8 cellular contexts compared by ENCODE assay signal in genomic region chrX:106874075-106874474, GRCh38. TPM values are rescaled to one million over a fixed set of nuclear protein-coding genes. Genes with fewer than 3 reads are reported as not detected.
A peak's percentile ranks its signal among the peaks of the same experiment; 100 is the strongest.
DNase-seq lines count a peak whose midpoint lies in the region; ATAC-seq and TF ChIP-seq lines count a peak whose summit lies in the region.

No MANE protein-coding gene starts in this region.

- no peak overlapping the region for H3K4me3 Mint-ChIP-seq in CD4-positive, alpha-beta memory T cell
- H3K4me3 Mint-ChIP-seq in WTC11: no peak overlapping the region
- no peak overlapping the region for H3K4me3 Mint-ChIP-seq in activated naive CD4-positive, alpha-beta T cell treated with anti-CD3 and anti-CD28 coated beads, Interleukin-2, amount 10 ng/mL, durations not matched to agents 7 days and 5 days

- no peaks in the 10 kb centered on the region for H3K4me1 ChIP-seq in CD4-positive, alpha-beta memory T cell (ENCODE audit: insufficient read depth, low read length)
- peaks cover 3% of the 10 kb centered on the region for H3K4me1 ChIP-seq in HAP-1

- no peak for ATAC-seq in WTC11
- ATAC-seq in GM21447 (IDR thresholded peaks at IDR 0.05; ENCODE audit: unreplicated experiment): no peak
- no peak for ATAC-seq in HG03571 (IDR thresholded peaks at IDR 0.05; ENCODE audit: unreplicated experiment)
- no peak for ATAC-seq in HG02678 (IDR thresholded peaks at IDR 0.05; ENCODE audit: unreplicated experiment)

- no peak overlapping the region for H3K27ac ChIP-seq in CD4-positive, alpha-beta memory T cell (ENCODE audit: low read depth, low read length)

- CTCF ChIA-PET in CD4-positive, alpha-beta memory T cell (lab: Charles Lee; ENCODE audit: partially characterized antibody): interaction anchor here (0.6 to 2.2 kb wide), 7 partner anchors 8 to 1021 kb away, joined by 3 to 11 read pairs (median 4); no protein-coding TSS in a partner anchor
- CTCF ChIA-PET in WTC11 (lab: Charles Lee): interaction anchor here (0.6 to 2.5 kb wide), 8 partner anchors 11 to 147 kb away, joined by 3 to 16 read pairs (median 4); no protein-coding TSS in a partner anchor
- CTCF ChIA-PET in activated naive CD4-positive, alpha-beta T cell treated with anti-CD3 and anti-CD28 coated beads, Interleukin-2, amount 10 ng/mL, durations not matched to agents 7 days and 5 days (lab: Charles Lee): interaction anchor here (1.0 kb wide), 1 partner anchor 103 kb away, joined by 3 read pairs; no protein-coding TSS in a partner anchor

- H3K36me3 Mint-ChIP-seq in CD4-positive, alpha-beta memory T cell: no peaks in the 10 kb centered on the region
- H3K36me3 Mint-ChIP-seq in WTC11: no peaks in the 10 kb centered on the region
- H3K36me3 Mint-ChIP-seq in activated naive CD4-positive, alpha-beta T cell treated with anti-CD3 and anti-CD28 coated beads, Interleukin-2, amount 10 ng/mL, durations not matched to agents 7 days and 5 days: no peaks in the 10 kb centered on the region

- peaks cover under 1 to 3% of the 10 kb centered on the region in 2 donors for H3K27me3 Mint-ChIP-seq in CD4-positive, alpha-beta memory T cell
- H3K27me3 Mint-ChIP-seq in WTC11 (ENCODE audit: low read depth): no peaks in the 10 kb centered on the region
- peaks cover 4% of the 10 kb centered on the region for H3K27me3 Mint-ChIP-seq in activated naive CD4-positive, alpha-beta T cell treated with anti-CD3 and anti-CD28 coated beads, Interleukin-2, amount 10 ng/mL, durations not matched to agents 7 days and 5 days

- peak in 4 of 5 donors; percentile 17 to 26 (median 24) for DNase-seq in CD4-positive, alpha-beta memory T cell
- DNase-seq in HAP-1 (ENCODE audit: low spot score in 2 of 2): peak; percentile 16 to 67
- DNase-seq in WTC11 (ENCODE audit: low spot score): no peak
- DNase-seq in left kidney (ENCODE audit: low read depth, low spot score): peak; percentile 4
- no peak for DNase-seq in activated naive CD4-positive, alpha-beta T cell treated with anti-CD3 and anti-CD28 coated beads, Interleukin-2, amount 10 ng/mL, durations not matched to agents 7 days and 5 days

- peak; percentile 29; the same call in 1 of the 2 replicates for TF ChIP-seq CTCF in WTC11 (IDR thresholded peaks at IDR 0.05)

- intact Hi-C loops in CD4-positive, alpha-beta memory T cell (cut with micrococcal nuclease): no loop called here

- H3K27me3 ChIP-seq in CD4-positive, alpha-beta memory T cell (ENCODE audit: insufficient read depth, low read length): no peaks in the 10 kb centered on the region
- no peaks in the 10 kb centered on the region for H3K27me3 ChIP-seq in HAP-1 (ENCODE audit: low read depth)

- in situ Hi-C loops in HAP-1 (cut with MboI; ENCODE audit: low sequenced_read_pairs): no loop called here

- H3K27ac Mint-ChIP-seq in CD4-positive, alpha-beta memory T cell: no peak overlapping the region
- H3K27ac Mint-ChIP-seq in WTC11: no peak overlapping the region
- no peak overlapping the region for H3K27ac Mint-ChIP-seq in activated naive CD4-positive, alpha-beta T cell treated with anti-CD3 and anti-CD28 coated beads, Interleukin-2, amount 10 ng/mL, durations not matched to agents 7 days and 5 days

- no peak overlapping the region for H3K4me3 ChIP-seq in CD4-positive, alpha-beta memory T cell (ENCODE audit: low read length in 2 of 2)
- H3K4me3 ChIP-seq in HAP-1: no peak overlapping the region

- H3K4me1 Mint-ChIP-seq in CD4-positive, alpha-beta memory T cell: no peaks in the 10 kb centered on the region
- peaks cover 3% of the 10 kb centered on the region for H3K4me1 Mint-ChIP-seq in WTC11
- no peaks in the 10 kb centered on the region for H3K4me1 Mint-ChIP-seq in activated naive CD4-positive, alpha-beta T cell treated with anti-CD3 and anti-CD28 coated beads, Interleukin-2, amount 10 ng/mL, durations not matched to agents 7 days and 5 days

- H3K36me3 ChIP-seq in CD4-positive, alpha-beta memory T cell (ENCODE audit: insufficient read depth, low read length): no peaks in the 10 kb centered on the region
- H3K36me3 ChIP-seq in HAP-1 (replicated peaks): no peaks in the 10 kb centered on the region

- H3K9me3 ChIP-seq in CD4-positive, alpha-beta memory T cell (ENCODE audit: control insufficient read depth in 1 of 2, low read length in 2 of 2): no peaks in the 10 kb centered on the region
- H3K9me3 ChIP-seq in HAP-1: no peaks in the 10 kb centered on the region

- no peaks in the 10 kb centered on the region for H3K9me3 Mint-ChIP-seq in CD4-positive, alpha-beta memory T cell
- 0 out of 2 replicates have a peak, but pooled peaks cover 2% of the 10 kb centered on the region for H3K9me3 Mint-ChIP-seq in WTC11
- H3K9me3 Mint-ChIP-seq in activated naive CD4-positive, alpha-beta T cell treated with anti-CD3 and anti-CD28 coated beads, Interleukin-2, amount 10 ng/mL, durations not matched to agents 7 days and 5 days: no peaks in the 10 kb centered on the region

- POLR2A ChIA-PET in CD4-positive, alpha-beta memory T cell (lab: Charles Lee; ENCODE audit: partially characterized antibody): no interaction called here
- POLR2A ChIA-PET in WTC11 (lab: Charles Lee): no interaction called here

TF ChIP-seq in WTC11, 78 proteins besides CTCF, POLR2A, EP300 and RAD21:
- no peak for TF ChIP-seq FOXK1 (CRISPR knock-in tag; IDR thresholded peaks at IDR 0.05)
- no peak for TF ChIP-seq AR (CRISPR knock-in tag; IDR thresholded peaks at IDR 0.05)
- no peak for TF ChIP-seq ZNF416 (CRISPR knock-in tag; IDR thresholded peaks at IDR 0.05)
- TF ChIP-seq ERG (CRISPR knock-in tag; IDR thresholded peaks at IDR 0.05): no peak
- TF ChIP-seq MLX (CRISPR knock-in tag; IDR thresholded peaks at IDR 0.05): no peak
- TF ChIP-seq SOX15 (CRISPR knock-in tag; IDR thresholded peaks at IDR 0.05): no peak
- no peak for TF ChIP-seq HMGA2 (CRISPR knock-in tag; IDR thresholded peaks at IDR 0.05)
- no peak for TF ChIP-seq CDX4 (CRISPR knock-in tag; IDR thresholded peaks at IDR 0.05; ENCODE audit: borderline replicate concordance)
- TF ChIP-seq ZNF138 (CRISPR knock-in tag; conservative IDR thresholded peaks at IDR 0.05): no peak
TF ChIP-seq in WTC11: peak in this region for 0.

RNA-seq across cellular contexts. Expression of gene RIPPLY1, which starts 29.1 kb away (rescaled TPM):
- not detected for total RNA-seq in CD4-positive, alpha-beta memory T cell
- not detected for polyA plus RNA-seq in CD4-positive, alpha-beta memory T cell
- not detected in 3 replicates for total RNA-seq in WTC11 (2021)

RNA-seq across cellular contexts. Expression of gene CLDN2, which starts 46.1 kb away (rescaled TPM):
- not detected for total RNA-seq in CD4-positive, alpha-beta memory T cell
- polyA plus RNA-seq in CD4-positive, alpha-beta memory T cell: under 1 TPM in 1 of 2 donors, not detected in 1; 0.11 TPM
- 0.11 TPM in 1 of 3 replicates, not detected in the others for total RNA-seq in WTC11 (2021)

Comparison
In these comparisons a context has a peak if more than half of its experiments do, and no peak if none do; other contexts are left out.
1. DNase-seq: peak in CD4-positive, alpha-beta memory T cell (4 of 5), HAP-1 (2 of 2) and left kidney (single experiment); none in WTC11 (single experiment) and activated naive CD4-positive, alpha-beta T cell treated with anti-CD3 and anti-CD28 coated beads, Interleukin-2, amount 10 ng/mL, durations not matched to agents 7 days and 5 days (single experiment).